ENCODE assay signal across 30 cellular contexts in the genomic region with DNA sequence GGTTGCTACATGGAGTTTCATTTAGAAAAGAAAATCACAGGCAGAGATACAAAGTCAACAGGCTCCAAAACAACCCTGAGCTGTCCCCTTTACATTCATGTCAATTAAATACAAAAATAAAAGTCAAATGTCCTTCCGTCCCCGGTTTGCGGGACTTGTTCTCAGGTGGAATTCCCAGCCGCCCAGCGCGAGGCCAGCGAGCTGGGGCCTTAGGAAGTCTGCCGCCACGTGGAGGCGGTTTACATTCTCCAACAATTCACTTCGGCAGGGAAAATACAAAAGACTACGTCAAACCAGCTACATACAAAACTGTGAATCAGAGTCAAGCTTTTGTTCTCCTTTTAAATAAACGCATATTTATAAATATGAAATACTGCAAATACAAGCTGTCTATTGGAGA. TPM values are rescaled to one million over a fixed set of nuclear protein-coding genes. Genes with fewer than 3 reads are reported as not detected.
"Had no signal": no experiment of that assay in that cellular context is flagged by ENCODE, and none has a peak within 500 bp of the region (broad histone marks: within the 10 kb centered on the region; RNA-seq: fewer than 3 reads in every experiment).

No MANE protein-coding gene starts in this region.

- H3K27me3 ChIP-seq: hepatocyte, pancreas, sigmoid colon, spleen, thyroid gland, transverse colon, upper lobe of right lung had no signal

- H3K4me3 ChIP-seq: hepatocyte, left ventricle myocardium inferior, lung, mucosa of descending colon, pancreas, prostate gland, sigmoid colon, spleen, thyroid gland, transverse colon, upper lobe of right lung had no signal

- H3K4me2 ChIP-seq: hepatocyte had no signal

- H3K79me2 ChIP-seq: hepatocyte had no signal

- H3K4me1 ChIP-seq: left ventricle myocardium inferior, pancreas, prostate gland, thyroid gland, transverse colon, upper lobe of right lung had no signal

- DNase-seq: islet precursor cell; left ventricle myocardium inferior; midbrain; mucosa of descending colon; naive thymus-derived CD4-positive, alpha-beta T cell; nucleus accumbens; pancreas; posterior cingulate gyrus; retina; right cardiac atrium; sigmoid colon; small intestine; spleen; stimulated activated CD4-positive, alpha-beta T cell treated with anti-CD3 and anti-CD28 coated beads, Interleukin-2, amount 100 ng/mL, for 48 hours; stimulated activated CD4-positive, alpha-beta T cell treated with anti-CD3 and anti-CD28 coated beads, Interleukin-4, amount 100 ng/mL, for 4 hours; stimulated activated CD8-positive, alpha-beta memory T cell treated with anti-CD3 and anti-CD28 coated beads, Interleukin-4, amount 100 ng/mL, for 48 hours; stimulated activated naive CD4-positive, alpha-beta T cell treated with Interleukin-2 at 50 U/mL for 16 hours; stimulated activated naive CD8-positive, alpha-beta T cell treated with anti-CD3 and anti-CD28 coated beads, Interleukin-15, amount 100 ng/mL, for 72 hours; substantia nigra; thyroid gland; transverse colon; upper lobe of right lung had no signal

- H3K9me3 ChIP-seq: left ventricle myocardium inferior, mucosa of descending colon, pancreas, prostate gland, sigmoid colon, spleen, thyroid gland, transverse colon, upper lobe of right lung had no signal

- H2AFZ ChIP-seq: hepatocyte had no signal

- H3K27ac ChIP-seq: left ventricle myocardium inferior, pancreas, prostate gland, sigmoid colon, spleen, thyroid gland, transverse colon, upper lobe of right lung had no signal

- H3K36me3 ChIP-seq: prostate gland, transverse colon had no signal

- ATAC-seq: mucosa of descending colon; naive thymus-derived CD4-positive, alpha-beta T cell; natural killer cell treated with Interleukin-12 subunit alpha and Interleukin-12 subunit beta and Interleukin-15 and Interleukin-18, amount 100 ng/mL, for 72 hours; pancreas; right cardiac atrium; stimulated activated memory B cell treated with anti-CD40 and anti-IgM and Interleukin-4, amounts not matched to agents 10 μg/mL and 1 μg/mL and 100 μg/mL, for 72 hours; stimulated activated naive CD8-positive, alpha-beta T cell treated with anti-CD3 and anti-CD28 coated beads, Interleukin-15, amount 100 ng/mL, for 72 hours; upper lobe of right lung had no signal

- FAIRE-seq: pancreas, small intestine had no signal

RNA-seq across cellular contexts. Expression of gene DDC, which starts 25.3 kb away (rescaled TPM):
- total RNA-seq: kidney epithelial cell; left ventricle myocardium inferior; myocyte; naive thymus-derived CD4-positive, alpha-beta T cell; natural killer cell treated with Interleukin-12 subunit alpha and Interleukin-12 subunit beta and Interleukin-15 and Interleukin-18, amount 100 ng/mL, for 72 hours; osteoblast had no signal
- polyA plus RNA-seq: naive thymus-derived CD4-positive, alpha-beta T cell had no signal
